In genomic region chr12:42922512-42922865, GRCh38 we compare ENCODE assay signal across 21 cellular contexts.
"Had no signal": no experiment of that assay in that cellular context is flagged by ENCODE, and none has a peak within 500 bp of the region (broad histone marks: within the 10 kb centered on the region; RNA-seq: fewer than 3 reads in every experiment).

No MANE protein-coding gene starts in this region.

- H3K4me3 ChIP-seq: body of pancreas, coronary artery, gastroesophageal sphincter, heart left ventricle, neural progenitor cell, psoas muscle, stomach had no signal

- H3K27me3 ChIP-seq: body of pancreas, gastroesophageal sphincter, heart left ventricle, neural progenitor cell, stomach had no signal

- H3K4me2 ChIP-seq: neural progenitor cell had no signal

- H3K27me3 Mint-ChIP-seq: activated naive CD8-positive, alpha-beta T cell; central memory CD8-positive, alpha-beta T cell; type B pancreatic cell had no signal

- H3K4me1 Mint-ChIP-seq: central memory CD8-positive, alpha-beta T cell; neural progenitor cell; stimulated activated effector memory CD8-positive, alpha-beta T cell treated with anti-CD3 and anti-CD28 coated beads, Interleukin-12 subunit alpha, Interleukin-12 subunit beta, amount 100 ng/mL, for 72 hours had no signal

- H2AFZ ChIP-seq: neural progenitor cell had no signal

- H3K4me1 ChIP-seq: neural progenitor cell had no signal

- H3K9ac ChIP-seq: neural progenitor cell had no signal

- H3K27ac Mint-ChIP-seq: activated naive CD8-positive, alpha-beta T cell; activated T-helper 1 cell treated with anti-CD3 and anti-CD28 coated beads, Interleukin-12 subunit alpha, Interleukin-12 subunit beta, Interleukin-2, Interleukin-4 antibody, amounts not matched to agents 30 ng/mL and 10 ng/mL and 1 ng/mL, durations not matched to agents 14 hours and 24 hours and 36 hours; neural progenitor cell; stimulated activated effector memory CD8-positive, alpha-beta T cell treated with anti-CD3 and anti-CD28 coated beads, Interleukin-12 subunit alpha, Interleukin-12 subunit beta, amount 100 ng/mL, for 72 hours; type B pancreatic cell had no signal

- H3K36me3 Mint-ChIP-seq: activated naive CD8-positive, alpha-beta T cell; neural progenitor cell; stimulated activated effector memory CD8-positive, alpha-beta T cell treated with anti-CD3 and anti-CD28 coated beads, Interleukin-12 subunit alpha, Interleukin-12 subunit beta, amount 100 ng/mL, for 72 hours; type B pancreatic cell had no signal

- H3K27ac ChIP-seq: coronary artery, gastroesophageal sphincter, neural progenitor cell, psoas muscle, stomach, WERI-Rb-1 had no signal

- H3K36me3 ChIP-seq: gastroesophageal sphincter, heart left ventricle, neural progenitor cell, stomach, WERI-Rb-1 had no signal

- H3K4me3 Mint-ChIP-seq: activated naive CD8-positive, alpha-beta T cell; activated T-helper 1 cell treated with anti-CD3 and anti-CD28 coated beads, Interleukin-12 subunit alpha, Interleukin-12 subunit beta, Interleukin-2, Interleukin-4 antibody, amounts not matched to agents 30 ng/mL and 10 ng/mL and 1 ng/mL, durations not matched to agents 14 hours and 24 hours and 36 hours; central memory CD8-positive, alpha-beta T cell; neural progenitor cell; stimulated activated effector memory CD8-positive, alpha-beta T cell treated with anti-CD3 and anti-CD28 coated beads, Interleukin-12 subunit alpha, Interleukin-12 subunit beta, amount 100 ng/mL, for 72 hours; type B pancreatic cell had no signal

- H3K9me3 Mint-ChIP-seq: activated T-helper 1 cell treated with anti-CD3 and anti-CD28 coated beads, Interleukin-12 subunit alpha, Interleukin-12 subunit beta, Interleukin-2, Interleukin-4 antibody, amounts not matched to agents 30 ng/mL and 10 ng/mL and 1 ng/mL, durations not matched to agents 14 hours and 24 hours and 36 hours; neural progenitor cell; type B pancreatic cell had no signal

- ATAC-seq: esophagus mucosa; gastroesophageal sphincter; heart left ventricle; psoas muscle; stimulated activated effector memory CD8-positive, alpha-beta T cell treated with anti-CD3 and anti-CD28 coated beads, Interleukin-12 subunit alpha, Interleukin-12 subunit beta, amount 100 ng/mL, for 72 hours had no signal

- DNase-seq: activated CD4-positive, alpha-beta T cell treated with anti-CD3 and anti-CD28 coated beads for 1 hour; activated CD4-positive, alpha-beta T cell treated with anti-CD3 and anti-CD28 coated beads, Interleukin-2, amount 50 U/mL, for 48 hours; amniotic stem cell; body of pancreas; heart left ventricle; psoas muscle; small intestine; stimulated activated CD4-positive, alpha-beta T cell treated with anti-CD3 and anti-CD28 coated beads, Interleukin-4, amount 100 ng/mL, for 24 hours; stomach; SW 1271; T-helper 2 cell had no signal

- H3K9me3 ChIP-seq: body of pancreas, gastroesophageal sphincter, heart left ventricle, psoas muscle, stomach had no signal
